8 cellular contexts compared by ENCODE assay signal in genomic region chr2:191115391-191115790, GRCh38.
DNase-seq lines count a peak whose midpoint lies in the region; ATAC-seq, FAIRE-seq and TF ChIP-seq lines count a peak whose summit lies in the region.

No MANE protein-coding gene starts in this region.

- peak; percentile 39 for DNase-seq in activated T-cell treated with anti-CD3 and anti-CD28 coated beads for 48 hours (ENCODE audit: low read depth)
- DNase-seq in stimulated activated CD4-positive, alpha-beta T cell treated with anti-CD3 and anti-CD28 coated beads, Interleukin-1b, Interleukin-23, amount 100 ng/mL, for 48 hours: peak; percentile 78
- no peak for DNase-seq in NCI-H69 (lab: John Stamatoyannopoulos, UW)
- no peak for DNase-seq in WERI-Rb-1
- DNase-seq in NCI-H446 treated with DMSO at 0.1 percent for 48 hours (lab: John Stamatoyannopoulos, UW): no peak
- DNase-seq in HTR-8/SVneo (ENCODE audit: insufficient read length, low spot score): no peak

- FAIRE-seq in HTR-8/SVneo (lab: Jason Lieb, UNC): no peak

- H3K27ac ChIP-seq in WERI-Rb-1: no peak overlapping the region

- no peaks in the 10 kb centered on the region for H3K36me3 ChIP-seq in WERI-Rb-1

- H3K4me3 ChIP-seq in WERI-Rb-1 (ENCODE audit: low read depth, low read length): no peak overlapping the region

- H3K27me3 ChIP-seq in WERI-Rb-1 (ENCODE audit: insufficient read depth, low read depth, severe bottlenecking): no peaks in the 10 kb centered on the region

- peak; percentile 50 for ATAC-seq in GM18907 (IDR thresholded peaks at IDR 0.05; ENCODE audit: unreplicated experiment)
- ATAC-seq in HG03342 (IDR thresholded peaks at IDR 0.05; ENCODE audit: unreplicated experiment): peak; percentile 46

- H3K9me3 ChIP-seq in WERI-Rb-1 (ENCODE audit: severe bottlenecking): no peaks in the 10 kb centered on the region

- no peak for TF ChIP-seq CTCF in WERI-Rb-1 (IDR thresholded peaks at IDR 0.05; ENCODE audit: low read depth, low read length)

Comparison
In these comparisons a context has a peak if more than half of its experiments do, and no peak if none do; other contexts are left out.
1. DNase-seq: peak in activated T-cell treated with anti-CD3 and anti-CD28 coated beads for 48 hours (single experiment) and stimulated activated CD4-positive, alpha-beta T cell treated with anti-CD3 and anti-CD28 coated beads, Interleukin-1b, Interleukin-23, amount 100 ng/mL, for 48 hours (single experiment); none in NCI-H69 (single experiment), WERI-Rb-1 (single experiment), NCI-H446 treated with DMSO at 0.1 percent for 48 hours (single experiment) and HTR-8/SVneo (single experiment).